Comparison of ENCODE assay signal across 22 cellular contexts in the genomic region with DNA sequence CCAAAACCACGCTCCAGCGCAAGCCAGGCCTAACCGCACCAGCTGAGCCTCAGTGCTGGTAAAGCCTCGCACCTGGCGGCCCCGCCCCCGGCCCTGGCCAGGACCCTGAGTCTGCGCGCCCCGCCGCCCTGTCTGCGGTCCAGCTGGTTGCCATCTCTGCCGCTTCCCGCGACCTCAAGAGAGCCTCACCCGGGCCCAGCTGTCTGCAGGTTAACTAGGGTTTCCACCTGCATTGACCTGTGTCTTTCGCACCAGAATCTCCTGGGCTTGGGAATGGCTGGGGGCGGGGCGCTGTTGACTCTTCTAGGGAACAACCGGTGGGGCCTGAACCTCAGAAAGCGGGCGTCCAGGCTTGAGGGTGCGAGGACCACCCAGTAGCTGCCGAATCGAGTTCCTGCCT.
"Had no signal": no experiment of that assay in that cellular context is flagged by ENCODE, and none has a peak within 500 bp of the region (broad histone marks: within the 10 kb centered on the region; RNA-seq: fewer than 3 reads in every experiment).

No MANE protein-coding gene starts in this region.

- H3K4me1 Mint-ChIP-seq: IgD-negative memory B cell had no signal

- DNase-seq: Kasumi-1, MM.1S, NCI-H1092 treated with DMSO at 0.1 percent for 48 hours, NCI-H1436 treated with DMSO at 0.1 percent for 48 hours, NCI-H1694, NCI-H187 treated with DMSO at 0.1 percent for 48 hours, NCI-H2029 treated with DMSO at 0.1 percent for 48 hours, NCI-H2171 treated with DMSO at 0.1 percent for 48 hours, NCI-H345, NCI-H446 treated with DMSO at 0.1 percent for 48 hours, NCI-H510A treated with DMSO at 0.1 percent for 48 hours, NCI-H526 treated with DMSO at 0.1 percent for 48 hours, NCI-H774, Right ventricle myocardium superior, RPMI8226, SIG-M5 had no signal

- H3K9me3 ChIP-seq: SJSA1 had no signal

- H3K4me3 ChIP-seq: K562, SJSA1, SK-N-MC had no signal

- H3K27ac ChIP-seq: HL-60, KMS-11, SJSA1, SK-N-MC had no signal

- H3K4me1 ChIP-seq: SJSA1 had no signal

- H3K27ac Mint-ChIP-seq: IgD-negative memory B cell had no signal

- H3K27me3 ChIP-seq: SJSA1 had no signal

- H3K36me3 ChIP-seq: SJSA1 had no signal

- ATAC-seq: K562 had no signal

- H3K36me3 Mint-ChIP-seq: IgD-negative memory B cell had no signal

- H3K4me3 Mint-ChIP-seq: IgD-negative memory B cell had no signal
